ENCODE assay signal across 29 cellular contexts in the genomic region with DNA sequence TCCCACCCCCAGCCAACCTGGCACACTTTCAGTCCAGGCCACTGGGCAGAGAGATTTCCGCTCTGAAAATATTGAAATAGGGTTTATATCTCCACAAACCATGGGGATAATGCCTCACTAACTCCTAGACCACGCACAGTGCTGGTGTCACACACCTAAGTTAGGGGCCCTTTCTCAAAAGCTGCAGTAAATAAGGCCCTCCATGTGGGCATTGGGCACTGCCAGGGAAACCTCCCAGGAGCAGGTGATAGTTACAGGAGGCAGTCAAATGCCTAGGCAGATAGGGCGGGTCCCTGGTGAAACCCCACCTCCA. TPM values are rescaled to one million over a fixed set of nuclear protein-coding genes. Genes with fewer than 3 reads are reported as not detected.
DNase-seq lines count a peak whose midpoint lies in the region; ATAC-seq and TF ChIP-seq lines count a peak whose summit lies in the region.
"Had no signal": no experiment of that assay in that cellular context is flagged by ENCODE, and none has a peak within 500 bp of the region (broad histone marks: within the 10 kb centered on the region; RNA-seq: fewer than 3 reads in every experiment).

No MANE protein-coding gene starts in this region.

- peak overlapping the region in 6 of 7 donors; percentile 65 to 93 (median 88) for H3K27ac Mint-ChIP-seq in CD4-positive, alpha-beta memory T cell
- H3K27ac Mint-ChIP-seq in activated B cell treated with CpG ODN at 0.5 μM for 24 hours (peak overlapping the region; percentile 70), osteocyte (ENCODE audit: unreplicated experiment) (no peak overlapping the region)
- H3K27ac Mint-ChIP-seq: activated CD4-positive, alpha-beta T cell treated with anti-CD3 and anti-CD28 coated beads, Interleukin-2, amount 10 ng/mL, durations not matched to agents 24 days and 14 days; brain; mesothelial cell of epicardium; nephron progenitor cell had no signal

- H3K27me3 Mint-ChIP-seq in CD4-positive, alpha-beta memory T cell: no peaks in the 10 kb centered on the region
- H3K27me3 Mint-ChIP-seq in activated B cell treated with CpG ODN at 0.5 μM for 24 hours: no peaks in the 10 kb centered on the region
- peaks cover 59% of the 10 kb centered on the region for H3K27me3 Mint-ChIP-seq in osteocyte (ENCODE audit: unreplicated experiment)
- H3K27me3 Mint-ChIP-seq: activated CD4-positive, alpha-beta T cell treated with anti-CD3 and anti-CD28 coated beads, Interleukin-2, amount 10 ng/mL, durations not matched to agents 24 days and 14 days had no signal

- ATAC-seq in activated B cell treated with CpG ODN at 0.5 μM for 24 hours (ENCODE audit: low read depth) (no peak), HG03108 (IDR thresholded peaks at IDR 0.05; ENCODE audit: unreplicated experiment) (no peak)
- ATAC-seq: sciatic nerve had no signal

- DNase-seq in CD4-positive, alpha-beta memory T cell: peak in 1 of 5 donors; percentile 40
- no peak for DNase-seq in activated B cell treated with CpG ODN at 0.5 μM for 24 hours
- peak; percentile 14 for DNase-seq in colonic mucosa
- DNase-seq in osteocyte (ENCODE audit: extremely low spot score, unreplicated experiment): peak; percentile 44
- DNase-seq in stimulated activated CD4-positive, alpha-beta T cell treated with anti-CD3 and anti-CD28 coated beads, Interleukin-4, amount 100 ng/mL, for 24 hours: no peak
- DNase-seq in epidermal melanocyte (ENCODE audit: insufficient read length, low spot score): no peak
- DNase-seq: activated CD4-positive, alpha-beta T cell treated with anti-CD3 and anti-CD28 coated beads, Interleukin-2, amount 10 ng/mL, durations not matched to agents 24 days and 14 days; activated CD8-positive, alpha-beta memory T cell treated with anti-CD3 and anti-CD28 coated beads, Interleukin-2, amount 50 U/mL, for 4 hours; activated gamma-delta T cell treated with Interleukin-2 at 50 U/mL for 16 hours; foreskin melanocyte; left ventricle myocardium inferior; NCI-H1092 treated with DMSO at 0.1 percent for 48 hours; NCI-H2029; NCI-H2227 treated with DMSO at 0.1 percent for 48 hours; NCI-H748 treated with DMSO at 0.1 percent for 48 hours; nephron progenitor cell; SK-N-SH; substantia nigra had no signal

- CTCF ChIA-PET in CD4-positive, alpha-beta memory T cell (lab: Charles Lee; ENCODE audit: partially characterized antibody): interaction anchor here (0.7 to 24.4 kb wide), 4 partner anchors 33 to 139 kb away, joined by 3 to 402 read pairs (median 78); no protein-coding TSS in a partner anchor
- CTCF ChIA-PET in activated B cell treated with CpG ODN at 0.5 μM for 24 hours (lab: Charles Lee): interaction anchor here (1.0 to 1.7 kb wide), 3 partner anchors 32 to 70 kb away, joined by 4 read pairs; no protein-coding TSS in a partner anchor

- POLR2A ChIA-PET in CD4-positive, alpha-beta memory T cell (lab: Charles Lee; ENCODE audit: partially characterized antibody): interaction anchor here (34.5 to 51.5 kb wide), 3 partner anchors 21 to 63 kb away, joined by 1750 to 2125 read pairs (median 1775); a partner anchor contains a TSS
- POLR2A ChIA-PET in activated B cell treated with CpG ODN at 0.5 μM for 24 hours (lab: Charles Lee): interaction anchor here (0.7 to 41.6 kb wide), 11 partner anchors 6 to 1129 kb away, joined by 3 to 1422 read pairs (median 6); no protein-coding TSS in a partner anchor

- H3K4me1 ChIP-seq in CD4-positive, alpha-beta memory T cell (ENCODE audit: insufficient read depth, low read length): peaks cover 55% of the 10 kb centered on the region
- peaks cover 4% of the 10 kb centered on the region for H3K4me1 ChIP-seq in colonic mucosa
- H3K4me1 ChIP-seq: adrenal gland had no signal

- H3K4me3 Mint-ChIP-seq in CD4-positive, alpha-beta memory T cell: peak overlapping the region in 5 of 8 donors; percentile 35 to 97 (median 76)
- H3K4me3 Mint-ChIP-seq in activated B cell treated with CpG ODN at 0.5 μM for 24 hours (no peak overlapping the region), osteocyte (ENCODE audit: unreplicated experiment) (no peak overlapping the region)
- H3K4me3 Mint-ChIP-seq: activated CD4-positive, alpha-beta T cell treated with anti-CD3 and anti-CD28 coated beads, Interleukin-2, amount 10 ng/mL, durations not matched to agents 24 days and 14 days; brain; mesothelial cell of epicardium; nephron progenitor cell had no signal

- intact Hi-C loops in CD4-positive, alpha-beta memory T cell (cut with micrococcal nuclease): no loop called here
- intact Hi-C loops in activated B cell treated with CpG ODN at 0.5 μM for 24 hours (cut with micrococcal nuclease) (no loop called here), colonic mucosa (cut with DNase I) (no loop called here)

- H3K27me3 ChIP-seq in CD4-positive, alpha-beta memory T cell (ENCODE audit: insufficient read depth, low read length): no peaks in the 10 kb centered on the region
- no peaks in the 10 kb centered on the region for H3K27me3 ChIP-seq in colonic mucosa

- TF ChIP-seq CTCF in activated B cell treated with CpG ODN at 0.5 μM for 24 hours (IDR thresholded peaks at IDR 0.05) (no peak), colonic mucosa (IDR thresholded peaks at IDR 0.05) (no peak), osteocyte (IDR thresholded peaks at IDR 0.05) (no peak)

- H3K4me1 Mint-ChIP-seq in CD4-positive, alpha-beta memory T cell: peaks cover 45 to 82% (median 61%) of the 10 kb centered on the region in 4 donors
- H3K4me1 Mint-ChIP-seq in activated B cell treated with CpG ODN at 0.5 μM for 24 hours (peaks cover 82% of the 10 kb centered on the region), osteocyte (ENCODE audit: unreplicated experiment) (peaks cover 8% of the 10 kb centered on the region)

- no peak overlapping the region for H3K4me3 ChIP-seq in CD4-positive, alpha-beta memory T cell (ENCODE audit: low read length in 2 of 2)
- no peak overlapping the region for H3K4me3 ChIP-seq in colonic mucosa
- H3K4me3 ChIP-seq: adrenal gland; BLaER1 treated with 17β-estradiol and CSF1 and Interleukin-3, amounts not matched to agents 10 nM and 100 nM; esophagus muscularis mucosa; HAP-1; left ventricle myocardium inferior had no signal

- no peaks in the 10 kb centered on the region for H3K9me3 ChIP-seq in CD4-positive, alpha-beta memory T cell (ENCODE audit: control insufficient read depth in 1 of 2, low read length in 2 of 2)
- H3K9me3 ChIP-seq in colonic mucosa: no peaks in the 10 kb centered on the region
- H3K9me3 ChIP-seq: adrenal gland, esophagus muscularis mucosa, HAP-1, SK-N-SH had no signal

- no peak overlapping the region for H3K27ac ChIP-seq in CD4-positive, alpha-beta memory T cell (ENCODE audit: low read depth, low read length)
- no peak overlapping the region for H3K27ac ChIP-seq in colonic mucosa
- H3K27ac ChIP-seq: adrenal gland; BLaER1 treated with 17β-estradiol and CSF1 and Interleukin-3, amounts not matched to agents 10 nM and 100 nM; esophagus muscularis mucosa; left ventricle myocardium inferior; RWPE1; VCaP had no signal

- H3K36me3 ChIP-seq in CD4-positive, alpha-beta memory T cell (ENCODE audit: insufficient read depth, low read length): peaks cover 8% of the 10 kb centered on the region
- H3K36me3 ChIP-seq in colonic mucosa: no peaks in the 10 kb centered on the region
- H3K36me3 ChIP-seq: adrenal gland, esophagus muscularis mucosa, HAP-1, left ventricle myocardium inferior had no signal

- peaks cover 21 to 23% of the 10 kb centered on the region in 2 donors for H3K36me3 Mint-ChIP-seq in CD4-positive, alpha-beta memory T cell
- H3K36me3 Mint-ChIP-seq in activated B cell treated with CpG ODN at 0.5 μM for 24 hours (ENCODE audit: low read depth): peaks cover 34% of the 10 kb centered on the region
- H3K36me3 Mint-ChIP-seq in osteocyte (ENCODE audit: unreplicated experiment): no peaks in the 10 kb centered on the region
- H3K36me3 Mint-ChIP-seq: brain, mesothelial cell of epicardium had no signal

- peaks cover 0 to 3% (median 0%) of the 10 kb centered on the region in 8 donors for H3K9me3 Mint-ChIP-seq in CD4-positive, alpha-beta memory T cell
- H3K9me3 Mint-ChIP-seq in activated B cell treated with CpG ODN at 0.5 μM for 24 hours: no peaks in the 10 kb centered on the region
- no peaks in the 10 kb centered on the region for H3K9me3 Mint-ChIP-seq in osteocyte (ENCODE audit: unreplicated experiment)
- H3K9me3 Mint-ChIP-seq: mesothelial cell of epicardium, nephron progenitor cell had no signal

- H3K9ac ChIP-seq in colonic mucosa (ENCODE audit: low read depth in 2 of 2, low read length in 2 of 2): no peak overlapping the region
- H3K9ac ChIP-seq: BLaER1 treated with 17β-estradiol and CSF1 and Interleukin-3, amounts not matched to agents 10 nM and 100 nM; SK-N-SH had no signal

RNA-seq across cellular contexts. Expression of a gene that starts 3.1 kb away (rescaled TPM):
- 100 to 1,000 TPM; 398 to 406 TPM for total RNA-seq in CD4-positive, alpha-beta memory T cell
- polyA plus RNA-seq in CD4-positive, alpha-beta memory T cell: 100 to 1,000 TPM; 362 to 468 TPM
- total RNA-seq in activated B cell treated with CpG ODN at 0.5 μM for 24 hours (303 and 350 TPM in 2 replicates), colonic mucosa (1 to 10 TPM; 4.4 to 9.8 TPM), osteocyte (not detected in 2 replicates)
- polyA plus RNA-seq: SK-N-SH had no signal

RNA-seq across cellular contexts. Expression of a gene that starts 53.9 kb away (rescaled TPM):
- total RNA-seq in CD4-positive, alpha-beta memory T cell: 1 to 10 TPM; 3.7 to 4.0 TPM
- polyA plus RNA-seq in CD4-positive, alpha-beta memory T cell: under 1 TPM; 0.45 to 0.94 TPM
- 3.4 and 3.7 TPM in 2 replicates for total RNA-seq in activated B cell treated with CpG ODN at 0.5 μM for 24 hours
- total RNA-seq in colonic mucosa: 1 to 10 TPM; 1.5 to 1.6 TPM
- not detected in 2 replicates for total RNA-seq in osteocyte
- total RNA-seq: chondrocyte, esophagus muscularis mucosa, left ventricle myocardium inferior had no signal
- polyA plus RNA-seq: SK-N-SH had no signal

Comparison
In these comparisons a context has a peak if more than half of its experiments do, and no peak if none do; other contexts are left out.
1. DNase-seq: peak in colonic mucosa (single experiment) and osteocyte (single experiment); none in activated B cell treated with CpG ODN at 0.5 μM for 24 hours (single experiment), stimulated activated CD4-positive, alpha-beta T cell treated with anti-CD3 and anti-CD28 coated beads, Interleukin-4, amount 100 ng/mL, for 24 hours (single experiment) and epidermal melanocyte (single experiment).
2. H3K4me3 Mint-ChIP-seq: peak in CD4-positive, alpha-beta memory T cell (5 of 8); none in activated B cell treated with CpG ODN at 0.5 μM for 24 hours (single experiment) and osteocyte (single experiment).
3. RNA of a gene that starts 3.1 kb away (total RNA-seq): 398 to 406 TPM in CD4-positive, alpha-beta memory T cell and 303 to 350 TPM in activated B cell treated with CpG ODN at 0.5 μM for 24 hours; 4.4 to 9.8 TPM in colonic mucosa and not detected in osteocyte; every median in the first group is over 10 times any median in the second.